ENCODE assay signal across 8 cellular contexts in the genomic region with DNA sequence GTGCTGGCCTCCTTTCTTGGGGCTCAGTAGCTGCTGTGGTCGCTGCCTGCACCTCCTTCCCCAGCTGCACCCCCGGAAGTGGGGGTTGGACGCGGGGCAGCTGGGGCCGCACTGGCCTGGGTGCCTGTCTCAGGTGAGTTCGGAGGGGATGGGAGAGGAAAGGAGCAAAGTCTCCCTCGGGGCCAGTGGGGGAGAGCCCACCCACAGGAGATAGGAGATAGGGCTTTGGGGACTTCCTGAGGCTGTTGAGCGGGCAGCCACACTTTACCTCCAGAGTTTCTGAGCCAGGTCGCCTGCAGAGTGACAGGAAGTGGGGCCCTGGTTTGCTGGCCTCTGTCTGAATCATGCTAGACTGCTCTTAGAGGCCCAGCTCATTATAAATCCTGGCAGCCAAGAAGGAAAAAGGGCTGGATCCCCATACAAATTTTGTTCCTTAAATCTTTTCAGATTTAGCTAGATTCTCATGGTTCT. TPM values are rescaled to one million over a fixed set of nuclear protein-coding genes. Genes with fewer than 3 reads are reported as not detected.
DNase-seq lines count a peak whose midpoint lies in the region; ATAC-seq and TF ChIP-seq lines count a peak whose summit lies in the region.

No MANE protein-coding gene starts in this region.

- peaks cover 35% of the 10 kb centered on the region for H3K36me3 Mint-ChIP-seq in stimulated activated effector memory CD8-positive, alpha-beta T cell treated with anti-CD3 and anti-CD28 coated beads, Interleukin-12 subunit alpha, Interleukin-12 subunit beta, amount 100 ng/mL, for 72 hours

- POLR2A ChIA-PET in Panc1 (lab: Charles Lee): interaction anchor here (0.5 to 0.6 kb wide), 2 partner anchors 14 to 291 kb away, joined by 3 to 7 read pairs; no protein-coding TSS in a partner anchor

- in situ Hi-C loops in Panc1 (cut with HindIII; ENCODE audit: low pct_unique_long_range_greater_than_20kb, low sequenced_read_pairs): no loop called here

- H3K9me3 ChIP-seq in Panc1 (ENCODE audit: control insufficient read depth, insufficient read depth, low read depth, low read length) (no peaks in the 10 kb centered on the region), adipocyte (ENCODE audit: control insufficient read depth, low read length) (no peaks in the 10 kb centered on the region)

- H3K4me3 ChIP-seq in Panc1 (ENCODE audit: low read depth in 2 of 2, low read length in 2 of 2) (peak overlapping the region; percentile 22 to 40), adipocyte (ENCODE audit: low read length) (no peak overlapping the region)

- no peak for DNase-seq in Panc1 (ENCODE audit: low read depth, low spot score)
- no peak for DNase-seq in adipocyte (ENCODE audit: low read depth)
- peak; percentile 38 to 74 for DNase-seq in stimulated activated effector memory CD8-positive, alpha-beta T cell treated with anti-CD3 and anti-CD28 coated beads, Interleukin-12 subunit alpha, Interleukin-12 subunit beta, amount 100 ng/mL, for 72 hours (ENCODE audit: low spot score in 2 of 2)
- DNase-seq in caudate nucleus (lab: John Stamatoyannopoulos, UW): no peak
- no peak for DNase-seq in left colon
- DNase-seq in A172 (ENCODE audit: low spot score): no peak

- H3K27ac ChIP-seq in Panc1 (ENCODE audit: low read length): peak overlapping the region; percentile 97
- H3K27ac ChIP-seq in caudate nucleus (ENCODE audit: low read depth, low read length): no peak overlapping the region

- no peak for TF ChIP-seq CTCF in Panc1 (IDR thresholded peaks at IDR 0.05)

- ATAC-seq in GM18870 (IDR thresholded peaks at IDR 0.05; ENCODE audit: unreplicated experiment) (peak; percentile 49), HG02852 (IDR thresholded peaks at IDR 0.05; ENCODE audit: unreplicated experiment) (peak; percentile 73), Panc1 (peak; percentile 65), left colon (no peak)
- peak; percentile 93 for ATAC-seq in stimulated activated effector memory CD8-positive, alpha-beta T cell treated with anti-CD3 and anti-CD28 coated beads, Interleukin-12 subunit alpha, Interleukin-12 subunit beta, amount 100 ng/mL, for 72 hours

- H3K4me1 ChIP-seq in Panc1 (ENCODE audit: control insufficient read depth, insufficient read depth, low read length) (peaks cover 99% of the 10 kb centered on the region), adipocyte (ENCODE audit: control insufficient read depth, insufficient read depth, low read length) (peaks cover 36% of the 10 kb centered on the region)

- H3K27me3 ChIP-seq in Panc1 (ENCODE audit: control insufficient read depth, insufficient read depth, low read length) (no peaks in the 10 kb centered on the region), adipocyte (replicated peaks; ENCODE audit: control insufficient read depth, insufficient read depth, low read length) (no peaks in the 10 kb centered on the region)

- H3K4me3 Mint-ChIP-seq in stimulated activated effector memory CD8-positive, alpha-beta T cell treated with anti-CD3 and anti-CD28 coated beads, Interleukin-12 subunit alpha, Interleukin-12 subunit beta, amount 100 ng/mL, for 72 hours: peak overlapping the region; percentile 94

- H3K9me3 Mint-ChIP-seq in stimulated activated effector memory CD8-positive, alpha-beta T cell treated with anti-CD3 and anti-CD28 coated beads, Interleukin-12 subunit alpha, Interleukin-12 subunit beta, amount 100 ng/mL, for 72 hours: no peaks in the 10 kb centered on the region

- CTCF ChIA-PET in Panc1 (lab: Charles Lee): interaction anchor here (0.6 to 2.7 kb wide), 2 partner anchors 27 to 87 kb away, joined by 10 to 12 read pairs; no protein-coding TSS in a partner anchor

- H3K27ac Mint-ChIP-seq in stimulated activated effector memory CD8-positive, alpha-beta T cell treated with anti-CD3 and anti-CD28 coated beads, Interleukin-12 subunit alpha, Interleukin-12 subunit beta, amount 100 ng/mL, for 72 hours: peak overlapping the region; percentile 67

- H3K36me3 ChIP-seq in Panc1 (ENCODE audit: control insufficient read depth, insufficient read depth, low read length) (no peaks in the 10 kb centered on the region), adipocyte (ENCODE audit: control insufficient read depth, insufficient read depth, low read length, severe bottlenecking) (no peaks in the 10 kb centered on the region)

- H3K9ac ChIP-seq in adipocyte (ENCODE audit: low read length): peak overlapping the region; percentile 15

- intact Hi-C loops in Panc1 (cut with micrococcal nuclease; ENCODE audit: unreplicated experiment) (no loop called here), left colon (cut with DNase I, micrococcal nuclease) (no loop called here)

- no TSS peak for BruUV-seq in Panc1 (replicated peaks; lab: Mats Ljungman, UMichigan)

- peaks cover 100% of the 10 kb centered on the region for H3K4me1 Mint-ChIP-seq in stimulated activated effector memory CD8-positive, alpha-beta T cell treated with anti-CD3 and anti-CD28 coated beads, Interleukin-12 subunit alpha, Interleukin-12 subunit beta, amount 100 ng/mL, for 72 hours

RNA-seq across cellular contexts. Expression of a gene that starts 8.1 kb away (rescaled TPM):
- total RNA-seq in Panc1 (2021; ENCODE audit: unreplicated experiment) (88.8 TPM), left colon (10 to 100 TPM; 48.5 to 51.6 TPM)
- 59.2 TPM for polyA plus RNA-seq in Panc1 (2012; ENCODE audit: insufficient read length)
- not detected in 2 replicates for total RNA-seq in A172 (2014; rRNA removed; shearing (Covaris generic))

Comparison
In these comparisons a context has a peak if more than half of its experiments do, and no peak if none do; other contexts are left out.
1. DNase-seq: peak in stimulated activated effector memory CD8-positive, alpha-beta T cell treated with anti-CD3 and anti-CD28 coated beads, Interleukin-12 subunit alpha, Interleukin-12 subunit beta, amount 100 ng/mL, for 72 hours (2 of 2); none in Panc1 (single experiment), adipocyte (single experiment), caudate nucleus (0 of 61), left colon (0 of 2) and A172 (single experiment).
2. RNA of a gene that starts 8.1 kb away (total RNA-seq): 88.8 TPM in Panc1 (single experiment) and 48.5 to 51.6 TPM in left colon; not detected in A172; every median in the first group is over 10 times any median in the second.